ENCODE assay signal across 21 cellular contexts in genomic region chr3:181717505-181717904, GRCh38. TPM values are rescaled to one million over a fixed set of nuclear protein-coding genes. Genes with fewer than 3 reads are reported as not detected.
DNase-seq lines count a peak whose midpoint lies in the region; ATAC-seq, FAIRE-seq and TF ChIP-seq lines count a peak whose summit lies in the region.
"Had no signal": no experiment of that assay in that cellular context is flagged by ENCODE, and none has a peak within 500 bp of the region (broad histone marks: within the 10 kb centered on the region; RNA-seq: fewer than 3 reads in every experiment).

No MANE protein-coding gene starts in this region.

- H3K4me3 ChIP-seq in HEK293 (ENCODE audit: low read depth, low read length) (no peak overlapping the region), SJSA1 (peak overlapping the region; percentile 77; the same call in 1 of the 2 replicates), epithelial cell of esophagus (ENCODE audit: low read length) (peak overlapping the region; percentile 10), prostate gland (no peak overlapping the region), pancreas (no peak overlapping the region)
- H3K4me3 ChIP-seq: suprapubic skin had no signal

- no peaks in the 10 kb centered on the region for H3K36me3 ChIP-seq in HEK293 (ENCODE audit: control insufficient read depth in 2 of 2, insufficient read depth in 1 of 2, low read length in 2 of 2)
- H3K36me3 ChIP-seq in SJSA1: peaks cover 11% of the 10 kb centered on the region; the same call in 1 of the 2 replicates
- H3K36me3 ChIP-seq in prostate gland: no peaks in the 10 kb centered on the region
- no peaks in the 10 kb centered on the region for H3K36me3 ChIP-seq in pancreas
- H3K36me3 ChIP-seq: neutrophil, suprapubic skin, WERI-Rb-1 had no signal

- H3K27ac Mint-ChIP-seq in nephron progenitor cell: no peak overlapping the region
- H3K27ac Mint-ChIP-seq: CD8-positive, alpha-beta T cell; mesothelial cell of epicardium had no signal

- TF ChIP-seq CTCF in HEK293 (tag by site-specific recombination; IDR thresholded peaks at IDR 0.05) (no peak), epithelial cell of esophagus (IDR thresholded peaks at IDR 0.05; ENCODE audit: insufficient read depth, low read depth, low read length, missing control alignments) (no peak), prostate gland (IDR thresholded peaks at IDR 0.05) (no peak), nephron progenitor cell (IDR thresholded peaks at IDR 0.05) (no peak), pancreas (IDR thresholded peaks at IDR 0.05) (no peak)

- H3K36me3 Mint-ChIP-seq in nephron progenitor cell (ENCODE audit: low read depth): no peaks in the 10 kb centered on the region
- H3K36me3 Mint-ChIP-seq: CD8-positive, alpha-beta T cell; mesothelial cell of epicardium had no signal

- CTCF ChIA-PET in HEK293 (lab: Yijun Ruan, JAX): interaction anchor here (0.6 kb wide), 1 partner anchor 509 kb away, joined by 3 read pairs; no protein-coding TSS in a partner anchor

- H3K9me3 ChIP-seq in HEK293 (ENCODE audit: control insufficient read depth, insufficient read depth, low read depth, low read length) (no peaks in the 10 kb centered on the region), SJSA1 (replicated peaks) (no peaks in the 10 kb centered on the region), prostate gland (no peaks in the 10 kb centered on the region), pancreas (no peaks in the 10 kb centered on the region)
- H3K9me3 ChIP-seq: neutrophil, suprapubic skin had no signal

- ATAC-seq in pancreas: no peak
- ATAC-seq in HG03457 (IDR thresholded peaks at IDR 0.05; ENCODE audit: unreplicated experiment): no peak
- ATAC-seq: CD8-positive, alpha-beta T cell; HepG2; left colon had no signal

- H3K4me3 Mint-ChIP-seq in nephron progenitor cell: no peak overlapping the region
- H3K4me3 Mint-ChIP-seq: CD8-positive, alpha-beta T cell; mesothelial cell of epicardium had no signal

- peaks cover 97% of the 10 kb centered on the region for H3K27me3 Mint-ChIP-seq in nephron progenitor cell (ENCODE audit: low read depth, poor library complexity)

- POLR2A ChIA-PET in HEK293 (lab: Yijun Ruan, JAX): interaction anchor here (0.6 kb wide), 1 partner anchor 297 kb away, joined by 5 read pairs; no protein-coding TSS in a partner anchor

- 6% methylated on average over 2 of the region's 2 CpGs for WGBS in prostate gland
- 9 to 13% methylated on average over 2 of the region's 2 CpGs for WGBS in pancreas, 2 donors

- H3K27ac ChIP-seq in HEK293 (ENCODE audit: extremely low read depth, low read depth, low read length) (no peak overlapping the region), SJSA1 (peak overlapping the region; percentile 66), prostate gland (peak overlapping the region; percentile 70 to 82), pancreas (no peak overlapping the region)
- H3K27ac ChIP-seq: neutrophil, suprapubic skin, WERI-Rb-1 had no signal

- FAIRE-seq in pancreas (lab: Jason Lieb, UNC): no peak
- FAIRE-seq: HepG2 had no signal

- H3K27me3 ChIP-seq in SJSA1 (replicated peaks): no peaks in the 10 kb centered on the region
- peaks cover 9% of the 10 kb centered on the region for H3K27me3 ChIP-seq in prostate gland (replicated peaks; ENCODE audit: insufficient read depth)
- peaks cover 14 to 94% (median 42%) of the 10 kb centered on the region in 4 donors for H3K27me3 ChIP-seq in pancreas

- peak in 1 of 2 experiments; percentile 45 for DNase-seq in SJSA1 (ENCODE audit: low read depth in 1 of 2, low spot score in 2 of 2)
- DNase-seq in epithelial cell of esophagus (ENCODE audit: low read depth): no peak
- no peak for DNase-seq in prostate gland (ENCODE audit: low spot score)
- no peak for DNase-seq in nephron progenitor cell
- DNase-seq in globus pallidus (ENCODE audit: low spot score): no peak
- DNase-seq in pancreas: no peak
- DNase-seq: activated CD4-positive, alpha-beta T cell treated with anti-CD3 and anti-CD28 coated beads, Interleukin-2, amount 50 U/mL, for 48 hours; amygdala; CD8-positive, alpha-beta T cell; hypothalamus; left colon; NCI-H2171 treated with DMSO at 0.1 percent for 48 hours; stimulated activated CD4-positive, alpha-beta T cell treated with anti-CD3 and anti-CD28 coated beads, Interleukin-12 subunit alpha, Interleukin-12 subunit beta, amount 100 ng/mL, for 4 hours; T-helper 2 cell; WERI-Rb-1 had no signal

- H3K4me1 ChIP-seq in HEK293 (ENCODE audit: control insufficient read depth, insufficient read depth, low read length) (peaks cover 5% of the 10 kb centered on the region; the same call in 1 of the 2 replicates), SJSA1 (replicated peaks) (peaks cover 25% of the 10 kb centered on the region), prostate gland (replicated peaks) (no peaks in the 10 kb centered on the region), pancreas (no peaks in the 10 kb centered on the region)

- intact Hi-C loops in prostate gland (cut with DNase I): no loop called here
- intact Hi-C loops in pancreas (cut with DNase I): no loop called here

- no peak for TF ChIP-seq POLR2A in prostate gland (IDR thresholded peaks at IDR 0.05)

- peaks cover 53% of the 10 kb centered on the region for H3K4me1 Mint-ChIP-seq in nephron progenitor cell

- no peaks in the 10 kb centered on the region for H3K9me3 Mint-ChIP-seq in nephron progenitor cell
- H3K9me3 Mint-ChIP-seq: mesothelial cell of epicardium had no signal

TF ChIP-seq in HEK293, 187 proteins besides CTCF, POLR2A, EP300 and RAD21:
- TF ChIP-seq ZNF133 (tag by site-specific recombination; IDR thresholded peaks at IDR 0.05) (no peak), ZNF426 (tag by site-specific recombination; IDR thresholded peaks at IDR 0.05) (no peak), ZNF2 (tag by site-specific recombination; IDR thresholded peaks at IDR 0.05) (no peak), ZBTB17 (tag by site-specific recombination; IDR thresholded peaks at IDR 0.05) (no peak), ZBTB48 (tag by site-specific recombination; IDR thresholded peaks at IDR 0.05) (no peak), WT1 (tag by site-specific recombination; IDR thresholded peaks at IDR 0.05) (no peak), ZNF341 (tag by site-specific recombination; IDR thresholded peaks at IDR 0.05; ENCODE audit: low read depth) (no peak), ZNF157 (tag by site-specific recombination; IDR thresholded peaks at IDR 0.05) (no peak)
- TF ChIP-seq, protein P1, sequence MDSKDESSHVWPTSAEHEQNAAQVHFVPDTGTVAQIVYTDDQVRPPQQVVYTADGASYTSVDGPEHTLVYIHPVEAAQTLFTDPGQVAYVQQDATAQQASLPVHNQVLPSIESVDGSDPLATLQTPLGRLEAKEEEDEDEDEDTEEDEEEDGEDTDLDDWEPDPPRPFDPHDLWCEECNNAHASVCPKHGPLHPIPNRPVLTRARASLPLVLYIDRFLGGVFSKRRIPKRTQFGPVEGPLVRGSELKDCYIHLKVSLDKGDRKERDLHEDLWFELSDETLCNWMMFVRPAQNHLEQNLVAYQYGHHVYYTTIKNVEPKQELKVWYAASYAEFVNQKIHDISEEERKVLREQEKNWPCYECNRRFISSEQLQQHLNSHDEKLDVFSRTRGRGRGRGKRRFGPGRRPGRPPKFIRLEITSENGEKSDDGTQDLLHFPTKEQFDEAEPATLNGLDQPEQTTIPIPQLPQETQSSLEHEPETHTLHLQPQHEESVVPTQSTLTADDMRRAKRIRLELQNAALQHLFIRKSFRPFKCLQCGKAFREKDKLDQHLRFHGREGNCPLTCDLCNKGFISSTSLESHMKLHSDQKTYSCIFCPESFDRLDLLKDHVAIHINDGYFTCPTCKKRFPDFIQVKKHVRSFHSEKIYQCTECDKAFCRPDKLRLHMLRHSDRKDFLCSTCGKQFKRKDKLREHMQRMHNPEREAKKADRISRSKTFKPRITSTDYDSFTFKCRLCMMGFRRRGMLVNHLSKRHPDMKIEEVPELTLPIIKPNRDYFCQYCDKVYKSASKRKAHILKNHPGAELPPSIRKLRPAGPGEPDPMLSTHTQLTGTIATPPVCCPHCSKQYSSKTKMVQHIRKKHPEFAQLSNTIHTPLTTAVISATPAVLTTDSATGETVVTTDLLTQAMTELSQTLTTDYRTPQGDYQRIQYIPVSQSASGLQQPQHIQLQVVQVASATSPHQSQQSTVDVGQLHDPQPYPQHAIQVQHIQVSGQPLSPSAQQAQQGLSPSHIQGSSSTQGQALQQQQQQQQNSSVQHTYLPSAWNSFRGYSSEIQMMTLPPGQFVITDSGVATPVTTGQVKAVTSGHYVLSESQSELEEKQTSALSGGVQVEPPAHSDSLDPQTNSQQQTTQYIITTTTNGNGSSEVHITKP (tag by site-specific recombination; IDR thresholded peaks at IDR 0.05): 0 out of 2 replicates have a peak, but pooled peaks have one; percentile 53

RNA-seq across cellular contexts. Expression of gene SOX2, which starts 5.8 kb away (rescaled TPM):
- total RNA-seq in SJSA1 (2014; rRNA removed; shearing (Covaris generic)): 25.6 and 26.8 TPM in 2 replicates
- 10 to 100 TPM; 10.5 to 17.8 TPM for total RNA-seq in prostate gland
- under 1 TPM in 3 of 6 donors, not detected in 3; 0.06 to 0.35 (median 0.09) TPM for total RNA-seq in pancreas
- polyA plus RNA-seq in pancreas: under 1 TPM; 0.04 to 0.35 TPM
- total RNA-seq: CD8-positive, alpha-beta T cell; HepG2; mesothelial cell of epicardium had no signal
- polyA plus RNA-seq: HepG2 had no signal

Comparison
In these comparisons a context has a peak if more than half of its experiments do, and no peak if none do; other contexts are left out.
1. H3K27ac ChIP-seq: peak in SJSA1 (single experiment) and prostate gland (2 of 2); none in HEK293 (single experiment) and pancreas (0 of 4).
2. H3K4me3 ChIP-seq: peak in SJSA1 (single experiment) and epithelial cell of esophagus (single experiment); none in HEK293 (single experiment), prostate gland (0 of 2) and pancreas (0 of 4).
3. RNA of gene SOX2, which starts 5.8 kb away (total RNA-seq): 25.6 to 26.8 TPM in SJSA1 and 10.5 to 17.8 TPM in prostate gland; 0.06 to 0.35 TPM in pancreas; every median in the first group is over 4 times any median in the second.